ENCODE assay signal across 19 cellular contexts in the genomic region with DNA sequence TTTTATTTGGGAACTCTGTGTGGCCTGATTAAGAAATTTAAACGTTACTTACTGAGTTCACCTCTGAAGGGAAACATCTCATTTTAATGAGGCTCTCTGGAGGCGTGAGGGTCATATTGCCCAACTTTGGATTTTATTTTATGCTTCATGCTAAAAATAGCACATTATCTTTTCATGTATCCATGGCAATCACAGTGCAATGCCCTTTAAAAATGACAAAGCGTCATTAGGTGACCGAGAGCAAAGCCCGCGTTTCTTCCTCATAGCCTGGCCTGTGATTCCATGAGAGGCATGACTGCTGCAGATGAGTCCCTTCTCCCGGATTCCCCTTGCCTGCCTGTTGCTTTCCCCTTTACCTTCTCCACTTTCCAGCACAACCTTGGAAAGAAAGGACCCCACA.
"Had no signal": no experiment of that assay in that cellular context is flagged by ENCODE, and none has a peak within 500 bp of the region (broad histone marks: within the 10 kb centered on the region; RNA-seq: fewer than 3 reads in every experiment).

No MANE protein-coding gene starts in this region.

- H3K27ac Mint-ChIP-seq: activated CD8-positive, alpha-beta T cell treated with anti-CD3 and anti-CD28 coated beads for 36 hours; activated naive CD8-positive, alpha-beta T cell treated with anti-CD3 and anti-CD28 coated beads, Interleukin-2, amount 50 U/mL, for 24 hours; activated T-helper 1 cell treated with anti-CD3 and anti-CD28 coated beads, Interleukin-12 subunit alpha, Interleukin-12 subunit beta, Interleukin-2, Interleukin-4 antibody, amounts not matched to agents 30 ng/mL and 10 ng/mL and 1 ng/mL, durations not matched to agents 14 hours and 24 hours and 36 hours; dendritic cell treated with granulocyte-macrophage colony-stimulating factor and Interleukin-4, amounts not matched to agents 40 ng/mL and 50 ng/mL, for 4 days; naive thymus-derived CD8-positive, alpha-beta T cell; stimulated activated naive CD8-positive, alpha-beta T cell treated with anti-CD3 and anti-CD28 coated beads, Interleukin-15, Interleukin-2, amounts not matched to agents 100 ng/mL and 50 ng/mL, for 24 hours; T-cell had no signal

- H3K36me3 Mint-ChIP-seq: naive thymus-derived CD8-positive, alpha-beta T cell; T-cell had no signal

- ATAC-seq: activated CD8-positive, alpha-beta T cell treated with anti-CD3 and anti-CD28 coated beads for 36 hours; activated naive CD8-positive, alpha-beta T cell treated with anti-CD3 and anti-CD28 coated beads, Interleukin-2, amount 50 U/mL, for 24 hours; left lobe of liver; mucosa of descending colon; naive thymus-derived CD8-positive, alpha-beta T cell; T-cell had no signal

- H3K9me3 ChIP-seq: mucosa of descending colon, testis had no signal

- H3K27ac ChIP-seq: testis had no signal

- FAIRE-seq: islet of Langerhans, urothelium cell line had no signal

- H3K4me3 Mint-ChIP-seq: activated CD8-positive, alpha-beta T cell treated with anti-CD3 and anti-CD28 coated beads for 36 hours; activated naive CD8-positive, alpha-beta T cell treated with anti-CD3 and anti-CD28 coated beads, Interleukin-2, amount 50 U/mL, for 24 hours; activated T-helper 1 cell treated with anti-CD3 and anti-CD28 coated beads, Interleukin-12 subunit alpha, Interleukin-12 subunit beta, Interleukin-2, Interleukin-4 antibody, amounts not matched to agents 30 ng/mL and 10 ng/mL and 1 ng/mL, durations not matched to agents 14 hours and 24 hours and 36 hours; dendritic cell treated with granulocyte-macrophage colony-stimulating factor and Interleukin-4, amounts not matched to agents 40 ng/mL and 50 ng/mL, for 4 days; naive thymus-derived CD8-positive, alpha-beta T cell; stimulated activated naive CD8-positive, alpha-beta T cell treated with anti-CD3 and anti-CD28 coated beads, Interleukin-15, Interleukin-2, amounts not matched to agents 100 ng/mL and 50 ng/mL, for 24 hours; T-cell had no signal

- DNase-seq: activated CD4-positive, alpha-beta T cell treated with anti-CD3 and anti-CD28 coated beads for 4 hours; activated CD8-positive, alpha-beta memory T cell treated with anti-CD3 and anti-CD28 coated beads, Interleukin-2, amount 50 U/mL, for 4 hours; activated CD8-positive, alpha-beta T cell treated with anti-CD3 and anti-CD28 coated beads for 36 hours; activated naive CD4-positive, alpha-beta T cell; activated naive CD8-positive, alpha-beta T cell treated with anti-CD3 and anti-CD28 coated beads, Interleukin-2, amount 50 U/mL, for 24 hours; central memory CD4-positive, alpha-beta T cell; mammary epithelial cell; mucosa of descending colon; naive thymus-derived CD8-positive, alpha-beta T cell; stimulated activated CD4-positive, alpha-beta T cell treated with anti-CD3 and anti-CD28 coated beads, Interleukin-4, amount 100 ng/mL, for 1 hour; stimulated activated CD8-positive, alpha-beta memory T cell treated with anti-CD3 and anti-CD28 coated beads, Interleukin-4, amount 100 ng/mL, for 48 hours; T-cell; testis had no signal

- H3K4me3 ChIP-seq: mucosa of descending colon, testis had no signal

- H3K27me3 ChIP-seq: testis had no signal

- H3K4me1 Mint-ChIP-seq: activated naive CD8-positive, alpha-beta T cell treated with anti-CD3 and anti-CD28 coated beads, Interleukin-2, amount 50 U/mL, for 24 hours; naive thymus-derived CD8-positive, alpha-beta T cell; T-cell had no signal
